Comparison of ENCODE assay signal across 14 cellular contexts in genomic region chr6:136740050-136740974, GRCh38. TPM values are rescaled to one million over a fixed set of nuclear protein-coding genes. Genes with fewer than 3 reads are reported as not detected.
A peak's percentile ranks its signal among the peaks of the same experiment; 100 is the strongest.
DNase-seq lines count a peak whose midpoint lies in the region; ATAC-seq and TF ChIP-seq lines count a peak whose summit lies in the region.
"Had no signal": no experiment of that assay in that cellular context is flagged by ENCODE, and none has a peak within 500 bp of the region (broad histone marks: within the 10 kb centered on the region; RNA-seq: fewer than 3 reads in every experiment).

No MANE protein-coding gene starts in this region.

- H3K27ac ChIP-seq in dorsolateral prefrontal cortex (peak overlapping the region in 58 of 59 donors; percentile 4 to 89 (median 72)), thoracic aorta (peak overlapping the region; percentile 73 to 80), testis (no peak overlapping the region)
- H3K27ac ChIP-seq: 22Rv1 had no signal

- no peaks in the 10 kb centered on the region for H3K9me3 Mint-ChIP-seq in activated T-cell treated with anti-CD3 and anti-CD28 coated beads, Interleukin-2, amount 50 U/mL, for 72 hours
- peaks cover 10% of the 10 kb centered on the region for H3K9me3 Mint-ChIP-seq in mesothelial cell of epicardium

- TF ChIP-seq CTCF in dorsolateral prefrontal cortex (IDR thresholded peaks at IDR 0.05 in 54 of 56, conservative IDR thresholded peaks at IDR 0.05 in 2 of 56; ENCODE audit: low read depth in 1 of 56, partially characterized antibody in 56 of 56) (no peak), mesothelial cell of epicardium (IDR thresholded peaks at IDR 0.05; ENCODE audit: unreplicated experiment) (no peak), thoracic aorta (IDR thresholded peaks at IDR 0.05) (no peak), testis (IDR thresholded peaks at IDR 0.05) (no peak)

- H3K36me3 ChIP-seq in thoracic aorta (no peaks in the 10 kb centered on the region), testis (ENCODE audit: low read depth, missing control alignments) (no peaks in the 10 kb centered on the region)
- H3K36me3 ChIP-seq: pancreas, upper lobe of left lung had no signal

- ATAC-seq in activated T-cell treated with anti-CD3 and anti-CD28 coated beads, Interleukin-2, amount 50 U/mL, for 72 hours (replicated peaks in 1 of 2): no peak
- peak; percentile 51 for ATAC-seq in thoracic aorta (ENCODE audit: insufficient number of reproducible peaks, low FRiP score, low read depth)
- no peak for ATAC-seq in HG03571 (IDR thresholded peaks at IDR 0.05; ENCODE audit: unreplicated experiment)
- ATAC-seq: mucosa of descending colon, pancreas had no signal

- peaks cover 0 to 4% of the 10 kb centered on the region in 2 donors for H3K36me3 Mint-ChIP-seq in activated T-cell treated with anti-CD3 and anti-CD28 coated beads, Interleukin-2, amount 50 U/mL, for 72 hours (ENCODE audit: insufficient read depth in 2 of 2)
- peaks cover 2% of the 10 kb centered on the region for H3K36me3 Mint-ChIP-seq in mesothelial cell of epicardium

- intact Hi-C loops in dorsolateral prefrontal cortex (cut with DNase I) (no loop called here), testis (cut with DNase I; ENCODE audit: low total_unique reads) (no loop called here)

- no peaks in the 10 kb centered on the region for H3K27me3 Mint-ChIP-seq in activated T-cell treated with anti-CD3 and anti-CD28 coated beads, Interleukin-2, amount 50 U/mL, for 72 hours (ENCODE audit: low read depth)
- H3K27me3 Mint-ChIP-seq in mesothelial cell of epicardium (ENCODE audit: low read depth): no peaks in the 10 kb centered on the region

- H3K27me3 ChIP-seq in dorsolateral prefrontal cortex (no peaks in the 10 kb centered on the region), thoracic aorta (replicated peaks; ENCODE audit: insufficient read depth) (no peaks in the 10 kb centered on the region), testis (no peaks in the 10 kb centered on the region)
- H3K27me3 ChIP-seq: pancreas, upper lobe of left lung had no signal

- no peak for DNase-seq in activated T-cell treated with anti-CD3 and anti-CD28 coated beads, Interleukin-2, amount 50 U/mL, for 72 hours
- no peak for DNase-seq in activated T-cell treated with anti-CD3 and anti-CD28 coated beads for 4 hours
- no peak for DNase-seq in dorsolateral prefrontal cortex
- no peak for DNase-seq in mesothelial cell of epicardium (ENCODE audit: low spot score in 2 of 2, unreplicated experiment in 2 of 2)
- no peak for DNase-seq in thoracic aorta (ENCODE audit: low spot score)
- no peak for DNase-seq in testis
- no peak for DNase-seq in COLO829 (ENCODE audit: low spot score)
- DNase-seq: mucosa of descending colon, NCI-H1048, NCI-H2171 treated with DMSO at 0.1 percent for 48 hours, pancreas, upper lobe of left lung had no signal

- no peak for TF ChIP-seq POLR2A in testis (IDR thresholded peaks at IDR 0.05)

- H3K4me1 ChIP-seq in thoracic aorta (ENCODE audit: control insufficient read depth in 1 of 2, low read depth in 2 of 2): peaks cover 42 to 83% of the 10 kb centered on the region in 2 donors
- peaks cover 20% of the 10 kb centered on the region for H3K4me1 ChIP-seq in testis

- H3K27ac Mint-ChIP-seq in activated T-cell treated with anti-CD3 and anti-CD28 coated beads, Interleukin-2, amount 50 U/mL, for 72 hours: peak overlapping the region; percentile 12
- H3K27ac Mint-ChIP-seq in mesothelial cell of epicardium: peak overlapping the region; percentile 91

- H3K9me3 ChIP-seq in thoracic aorta: no peaks in the 10 kb centered on the region
- H3K9me3 ChIP-seq in testis: no peaks in the 10 kb centered on the region
- H3K9me3 ChIP-seq: mucosa of descending colon, pancreas, upper lobe of left lung had no signal

- H3K4me3 ChIP-seq in dorsolateral prefrontal cortex: peak overlapping the region in 12 of 59 donors; percentile 0 to 24 (median 8)
- peak overlapping the region; percentile 47 for H3K4me3 ChIP-seq in thoracic aorta
- H3K4me3 ChIP-seq in testis: no peak overlapping the region
- H3K4me3 ChIP-seq: mucosa of descending colon, pancreas, upper lobe of left lung had no signal

- 73 to 79% methylated on average over 10 of the region's 10 CpGs for WGBS in testis, 2 donors

- H3K4me3 Mint-ChIP-seq in activated T-cell treated with anti-CD3 and anti-CD28 coated beads, Interleukin-2, amount 50 U/mL, for 72 hours: no peak overlapping the region
- peak overlapping the region; percentile 51 for H3K4me3 Mint-ChIP-seq in mesothelial cell of epicardium

- no peaks in the 10 kb centered on the region for H3K4me1 Mint-ChIP-seq in activated T-cell treated with anti-CD3 and anti-CD28 coated beads, Interleukin-2, amount 50 U/mL, for 72 hours (ENCODE audit: low read depth)
- H3K4me1 Mint-ChIP-seq in mesothelial cell of epicardium: peaks cover 50% of the 10 kb centered on the region

RNA-seq across cellular contexts. Expression of gene MAP3K5, which starts 52.0 kb away (rescaled TPM):
- 10 to 100 TPM; 12.8 to 18.5 TPM for total RNA-seq in activated T-cell treated with anti-CD3 and anti-CD28 coated beads, Interleukin-2, amount 50 U/mL, for 72 hours
- total RNA-seq in dorsolateral prefrontal cortex (10 to 100 TPM; 26.2 to 70.0 (median 45.3) TPM), mesothelial cell of epicardium (8.3 to 9.5 TPM (median 8.9 TPM) in 3 replicates), thoracic aorta (100 to 1,000 TPM in 1 of 2 donors, 10 to 100 TPM in 1; 73.6 to 101 TPM), testis (10 to 100 TPM; 46.1 to 55.3 TPM)
- polyA plus RNA-seq in testis (ENCODE audit: insufficient read depth, low read depth, low replicate concordance): 21.3 TPM

Comparison
In these comparisons a context has a peak if more than half of its experiments do, and no peak if none do; other contexts are left out.
1. H3K27ac ChIP-seq: peak in dorsolateral prefrontal cortex (58 of 59) and thoracic aorta (2 of 2); none in testis (0 of 2).